In genomic region chr21:46461909-46462308, GRCh38 we compare ENCODE assay signal across 19 cellular contexts. TPM values are rescaled to one million over a fixed set of nuclear protein-coding genes. Genes with fewer than 3 reads are reported as not detected.
A peak's percentile ranks its signal among the peaks of the same experiment; 100 is the strongest.
DNase-seq lines count a peak whose midpoint lies in the region; ATAC-seq, FAIRE-seq and TF ChIP-seq lines count a peak whose summit lies in the region.
"Had no signal": no experiment of that assay in that cellular context is flagged by ENCODE, and none has a peak within 500 bp of the region (broad histone marks: within the 10 kb centered on the region; RNA-seq: fewer than 3 reads in every experiment).

No MANE protein-coding gene starts in this region.

- no TSS peak for BruUV-seq in HepG2 (replicated peaks; lab: Mats Ljungman, UMichigan)

- H3K4me1 Mint-ChIP-seq in central memory CD8-positive, alpha-beta T cell: peaks cover 33% of the 10 kb centered on the region

- no peak overlapping the region for H3K4ac ChIP-seq in neuronal stem cell (ENCODE audit: low read length)

- H3K23ac ChIP-seq in neuronal stem cell (ENCODE audit: low read depth, low read length, poor library complexity): no peak overlapping the region

- WGBS in neuronal stem cell (ENCODE audit: extremely low coverage in 2 of 2, insufficient read length in 2 of 2, insufficient replicate concordance in 1 of 2), 2 donors: no CpG with 5 or more reads among the region's 5 CpGs
- 100% methylated on average over 4 of the region's 5 CpGs for WGBS in HepG2 (ENCODE audit: low lambda C conversion rate)

- H3K27ac ChIP-seq in C4-2B: 0 out of 2 replicates have a peak overlapping the region, but pooled peaks have one; percentile 17
- H3K27ac ChIP-seq in neuronal stem cell (replicated peaks; ENCODE audit: low read length): peak overlapping the region; percentile 11
- no peak overlapping the region for H3K27ac ChIP-seq in SJCRH30
- no peak overlapping the region for H3K27ac ChIP-seq in HepG2 (ENCODE audit: extremely low read length, insufficient read depth, low read length)
- H3K27ac ChIP-seq: HL-60, lower lobe of right lung had no signal

- H2AFZ ChIP-seq in neuronal stem cell (ENCODE audit: low read length) (no peak overlapping the region), HepG2 (ENCODE audit: low read length) (no peak overlapping the region)

- H3K9me3 ChIP-seq in neuronal stem cell (replicated peaks in 1 of 2; ENCODE audit: control insufficient read depth in 2 of 2, insufficient read depth in 1 of 2, low read depth in 1 of 2, low read length in 2 of 2) (no peaks in the 10 kb centered on the region), SJCRH30 (replicated peaks) (no peaks in the 10 kb centered on the region), HepG2 (ENCODE audit: low read length) (no peaks in the 10 kb centered on the region)
- H3K9me3 ChIP-seq: lower lobe of right lung had no signal

- no peaks in the 10 kb centered on the region for H3K27me3 ChIP-seq in neuronal stem cell (ENCODE audit: control insufficient read depth in 3 of 3, insufficient read depth in 3 of 3, low read depth in 1 of 3, low read length in 3 of 3)
- no peaks in the 10 kb centered on the region for H3K27me3 ChIP-seq in SJCRH30
- no peaks in the 10 kb centered on the region; a peak in 1 of 5 replicates for H3K27me3 ChIP-seq in HepG2 (ENCODE audit: control insufficient read depth in 1 of 2, insufficient read depth in 2 of 2, low read length in 2 of 2)

- H3K36me3 Mint-ChIP-seq in central memory CD8-positive, alpha-beta T cell (ENCODE audit: insufficient read depth): peaks cover 12% of the 10 kb centered on the region

- no peak overlapping the region for H2AK5ac ChIP-seq in neuronal stem cell (ENCODE audit: low read depth, low read length)

- intact Hi-C loops in HepG2 (cut with micrococcal nuclease; ENCODE audit: unreplicated experiment) (no loop called here), sciatic nerve (cut with DNase I) (no loop called here)

- H3K18ac ChIP-seq in neuronal stem cell (ENCODE audit: low read length): no peak overlapping the region

- no peak for ATAC-seq in central memory CD8-positive, alpha-beta T cell (replicated peaks; ENCODE audit: extremely low read depth, poor library complexity, severe bottlenecking)
- ATAC-seq in HG02885 (IDR thresholded peaks at IDR 0.05; ENCODE audit: poor library complexity, unreplicated experiment): no peak
- no peak for ATAC-seq in HepG2
- no peak for ATAC-seq in sciatic nerve
- ATAC-seq: lower lobe of right lung had no signal

- H3K4me3 Mint-ChIP-seq in central memory CD8-positive, alpha-beta T cell: no peak overlapping the region
- H3K4me3 Mint-ChIP-seq: activated naive CD4-positive, alpha-beta T cell treated with anti-CD3 and anti-CD28 coated beads for 36 hours had no signal

- POLR2A ChIA-PET in HepG2 (lab: Yijun Ruan, JAX): no interaction called here

- H3K27me3 Mint-ChIP-seq in central memory CD8-positive, alpha-beta T cell: no peaks in the 10 kb centered on the region
- H3K27me3 Mint-ChIP-seq: type B pancreatic cell had no signal

- no peak overlapping the region for H3K14ac ChIP-seq in neuronal stem cell (ENCODE audit: low read length)

- peak overlapping the region; percentile 39 for H3K27ac Mint-ChIP-seq in central memory CD8-positive, alpha-beta T cell (ENCODE audit: low read depth)
- H3K27ac Mint-ChIP-seq: activated naive CD4-positive, alpha-beta T cell treated with anti-CD3 and anti-CD28 coated beads for 36 hours had no signal

- H4K91ac ChIP-seq in neuronal stem cell (ENCODE audit: low read depth, low read length, poor library complexity): no peak overlapping the region

- no peak for TF ChIP-seq POLR2A in HepG2 (IDR thresholded peaks at IDR 0.05; ENCODE audit: insufficient read depth in 1 of 2, low read depth in 2 of 2, low read length in 2 of 2)

- H3K9me3 Mint-ChIP-seq in central memory CD8-positive, alpha-beta T cell: no peaks in the 10 kb centered on the region
- H3K9me3 Mint-ChIP-seq: activated naive CD4-positive, alpha-beta T cell treated with anti-CD3 and anti-CD28 coated beads for 36 hours; type B pancreatic cell had no signal

- H2BK5ac ChIP-seq in neuronal stem cell (ENCODE audit: low read length): no peak overlapping the region

- in situ Hi-C loops in HepG2 (cut with HindIII; ENCODE audit: extremely low pct_ligation_motif_present, low pct_unique_long_range_greater_than_20kb): no loop called here

- no peak overlapping the region for H2BK12ac ChIP-seq in neuronal stem cell (ENCODE audit: low read length)

- H3K36me3 ChIP-seq in neuronal stem cell (replicated peaks in 1 of 2; ENCODE audit: control insufficient read depth in 2 of 2, insufficient read depth in 2 of 2, low read length in 2 of 2): peaks cover 6 to 45% of the 10 kb centered on the region in 2 donors
- H3K36me3 ChIP-seq in SJCRH30: peaks cover 18% of the 10 kb centered on the region
- peaks cover 3 to 18% of the 10 kb centered on the region in 2 experiments; a peak in 2 of 5 replicates for H3K36me3 ChIP-seq in HepG2 (replicated peaks in 1 of 2; ENCODE audit: control insufficient read depth in 1 of 2, insufficient read depth in 2 of 2, low read length in 2 of 2)

- TF ChIP-seq EP300 in HepG2 (IDR thresholded peaks at IDR 0.05; ENCODE audit: low read depth in 2 of 2, low read length in 2 of 2) (no peak), HepG2 (CRISPR knock-in tag; IDR thresholded peaks at IDR 0.05; ENCODE audit: borderline replicate concordance) (no peak)

- no peak overlapping the region for H2BK120ac ChIP-seq in neuronal stem cell (ENCODE audit: low read depth, low read length)

- no peak for TF ChIP-seq RAD21 in HepG2 (CRISPR knock-in tag; IDR thresholded peaks at IDR 0.05)

- CTCF ChIA-PET in HepG2 (lab: Yijun Ruan, JAX; ENCODE audit: low intra/inter-chr PET ratio, low total read pairs): no interaction called here

- H3K4me1 ChIP-seq in neuronal stem cell (ENCODE audit: control insufficient read depth in 2 of 2, insufficient read depth in 1 of 2, low read depth in 1 of 2, low read length in 2 of 2) (peaks cover 7 to 10% of the 10 kb centered on the region in 2 donors), SJCRH30 (peaks cover 6% of the 10 kb centered on the region; the same call in 1 of the 2 replicates), HepG2 (ENCODE audit: insufficient read depth, low read length) (peaks cover 33% of the 10 kb centered on the region)

- peaks cover 9% of the 10 kb centered on the region for H3K79me1 ChIP-seq in neuronal stem cell (ENCODE audit: low read depth, low read length)

- FAIRE-seq in HepG2 (lab: Jason Lieb, UNC): no peak

- DNase-seq in ELF-1 (ENCODE audit: low read depth, low spot score) (peak; percentile 17), neuronal stem cell (ENCODE audit: low spot score) (no peak), SJCRH30 (no peak), HepG2 (ENCODE audit: low spot score) (no peak), sciatic nerve (ENCODE audit: low spot score) (no peak)
- DNase-seq in central memory CD8-positive, alpha-beta T cell (ENCODE audit: low spot score in 2 of 2): no peak
- DNase-seq: activated CD4-positive, alpha-beta T cell treated with anti-CD3 and anti-CD28 coated beads, Interleukin-2, amount 50 U/mL, for 1 hour; activated naive CD4-positive, alpha-beta T cell treated with anti-CD3 and anti-CD28 coated beads for 36 hours; glutamatergic neuron; GOT3; lower lobe of right lung; MV-4-11; NCI-H1930; stimulated activated naive CD4-positive, alpha-beta T cell treated with Interleukin-2 at 50 U/mL for 16 hours; SW 1271 had no signal

- H4K20me1 ChIP-seq in HepG2 (ENCODE audit: insufficient read depth, low read length): no peaks in the 10 kb centered on the region

- H3K4me3 ChIP-seq in neuronal stem cell (ENCODE audit: low read length in 2 of 2): no peak overlapping the region
- H3K4me3 ChIP-seq in SJCRH30: no peak overlapping the region
- no peak overlapping the region for H3K4me3 ChIP-seq in HepG2 (replicated peaks in 1 of 3; ENCODE audit: insufficient read depth in 1 of 3, low read depth in 2 of 3, low read length in 3 of 3)
- H3K4me3 ChIP-seq: lower lobe of right lung had no signal

- H3K9ac ChIP-seq in neuronal stem cell (ENCODE audit: low read depth, low read length, poor library complexity): no peak overlapping the region
- H3K9ac ChIP-seq in HepG2 (ENCODE audit: insufficient read depth, low read depth, low read length): no peak overlapping the region

- H3K4me2 ChIP-seq in neuronal stem cell (ENCODE audit: insufficient read depth, low read length, poor library complexity, severe bottlenecking): no peak overlapping the region
- H3K4me2 ChIP-seq in HepG2 (ENCODE audit: low read depth, low read length): no peak overlapping the region

- H3K79me2 ChIP-seq in HepG2 (ENCODE audit: insufficient read depth, low read length): peaks cover 45% of the 10 kb centered on the region

- no peak overlapping the region for H4K8ac ChIP-seq in neuronal stem cell (ENCODE audit: low read depth, low read length)

- TF ChIP-seq CTCF in C4-2B (conservative IDR thresholded peaks at IDR 0.05) (no peak), HepG2 (CRISPR knock-in tag; IDR thresholded peaks at IDR 0.05) (no peak)

- no peak overlapping the region for H2BK15ac ChIP-seq in neuronal stem cell (ENCODE audit: low read length)

RNA-seq across cellular contexts. Expression of gene DIP2A, which starts 3.2 kb away (rescaled TPM):
- 24.0 TPM for polyA plus RNA-seq in neuronal stem cell (2013, experiment 1 of 2)
- 24.5 TPM for polyA plus RNA-seq in neuronal stem cell (2013, experiment 2 of 2)
- 22.4 and 27.0 TPM in 2 replicates for total RNA-seq in SJCRH30 (2014; rRNA removed; shearing (Covaris generic))
- total RNA-seq in HepG2 (2016; rRNA removed; fragmentation: Illumina TruSeq; extraction: Trizol): 14.3 and 18.5 TPM in 2 replicates
- total RNA-seq in HepG2 (2016; cell fraction: cytosol; rRNA removed; fragmentation: Illumina TruSeq; extraction: Trizol; ENCODE audit: low read depth): 10.2 and 10.8 TPM in 2 replicates
- total RNA-seq in HepG2 (2016; cell fraction: insoluble cytoplasmic fraction; rRNA removed; fragmentation: Illumina TruSeq; extraction: Trizol): 13.5 and 16.4 TPM in 2 replicates
- 12.6 and 13.7 TPM in 2 replicates for total RNA-seq in HepG2 (2016; cell fraction: membrane; rRNA removed; fragmentation: Illumina TruSeq; extraction: Trizol)
- 25.8 and 30.7 TPM in 2 replicates for total RNA-seq in HepG2 (2016; cell fraction: nucleus; rRNA removed; fragmentation: Illumina TruSeq; extraction: Trizol)
- 37.6 and 39.6 TPM in 2 replicates for polyA plus RNA-seq in HepG2 (2011; rRNA removed)
- polyA plus RNA-seq in HepG2 (2011; cell fraction: cytosol; rRNA removed): 16.3 and 17.3 TPM in 2 replicates
- polyA plus RNA-seq in HepG2 (2011; cell fraction: nucleus; rRNA removed): 116 and 124 TPM in 2 replicates
- polyA plus RNA-seq in HepG2 (2012): 21.3 and 25.5 TPM in 2 replicates
- polyA plus RNA-seq in HepG2 (2016; cell fraction: cytosol; fragmentation: Illumina TruSeq; extraction: Trizol; ENCODE audit: low read depth): 2.1 and 2.2 TPM in 2 replicates
- polyA plus RNA-seq in HepG2 (2016; cell fraction: insoluble cytoplasmic fraction; fragmentation: Illumina TruSeq; extraction: Trizol; ENCODE audit: low read depth): 13.0 and 14.5 TPM in 2 replicates
- polyA plus RNA-seq in HepG2 (2016; cell fraction: membrane; fragmentation: Illumina TruSeq; extraction: Trizol; ENCODE audit: low read depth): 3.5 and 5.2 TPM in 2 replicates
- polyA plus RNA-seq in HepG2 (2016; cell fraction: nucleus; fragmentation: Illumina TruSeq; extraction: Trizol; ENCODE audit: insufficient read depth, low read depth): 63.2 and 73.6 TPM in 2 replicates
- 62.8 and 78.2 TPM in 2 replicates for polyA minus RNA-seq in HepG2 (2011; rRNA and poly(A)+ RNA removed; ENCODE audit: low replicate concordance)
- polyA minus RNA-seq in HepG2 (2011; cell fraction: cytosol; rRNA and poly(A)+ RNA removed): 14.9 and 16.2 TPM in 2 replicates
- 89.9 and 90.4 TPM in 2 replicates for polyA minus RNA-seq in HepG2 (2011; cell fraction: nucleus; rRNA and poly(A)+ RNA removed)
- 73.7 TPM for total RNA-seq in sciatic nerve

Comparison
In these comparisons a context has a peak if more than half of its experiments do, and no peak if none do; other contexts are left out.
1. H3K27ac ChIP-seq: peak in C4-2B (single experiment) and neuronal stem cell (single experiment); none in SJCRH30 (single experiment) and HepG2 (single experiment).